ENCODE assay signal across 18 cellular contexts in the genomic region with DNA sequence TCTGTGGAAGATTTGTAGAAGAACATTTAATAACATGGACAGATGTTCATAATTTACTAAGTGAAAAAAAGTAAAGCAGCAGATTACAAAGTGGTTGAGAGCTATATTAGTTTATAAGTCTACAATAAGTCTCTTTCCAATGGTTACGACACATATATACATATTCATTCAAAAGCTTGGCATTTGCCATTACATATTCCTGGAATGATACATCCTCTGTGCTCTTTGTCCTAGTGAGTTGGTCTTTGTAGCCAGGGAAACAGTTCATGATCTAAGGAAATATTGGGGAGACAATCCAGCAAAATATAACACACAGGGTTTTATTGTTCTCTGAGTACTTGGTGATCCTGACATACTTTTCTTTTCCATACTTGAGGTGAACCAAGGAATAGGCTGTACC. TPM values are rescaled to one million over a fixed set of nuclear protein-coding genes. Genes with fewer than 3 reads are reported as not detected.
DNase-seq lines count a peak whose midpoint lies in the region; ATAC-seq and TF ChIP-seq lines count a peak whose summit lies in the region.
"Had no signal": no experiment of that assay in that cellular context is flagged by ENCODE, and none has a peak within 500 bp of the region (broad histone marks: within the 10 kb centered on the region; RNA-seq: fewer than 3 reads in every experiment).

No MANE protein-coding gene starts in this region.

- no peak overlapping the region for H2AFZ ChIP-seq in GM23248

- H3K4me1 ChIP-seq in GM23248 (ENCODE audit: insufficient read depth) (peaks cover 4% of the 10 kb centered on the region), adipocyte (ENCODE audit: control insufficient read depth, insufficient read depth, low read length) (peaks cover 66% of the 10 kb centered on the region)
- H3K4me1 ChIP-seq: BLaER1, SJSA1 had no signal

- peak overlapping the region; percentile 38; the same call in 1 of the 2 replicates for H3K27ac ChIP-seq in GM23248
- no peak overlapping the region for H3K27ac ChIP-seq in RWPE1
- H3K27ac ChIP-seq: BLaER1, SJSA1 had no signal

- WGBS in GM23248 (ENCODE audit: low coverage in 1 of 2, low lambda C conversion rate in 2 of 2, missing lambda C conversion rate in 2 of 2), 2 experiments = 21 to 36% methylated on average over 1 of the region's 1 CpG

- H3K36me3 ChIP-seq in GM23248 (ENCODE audit: low read depth) (no peaks in the 10 kb centered on the region), adipocyte (ENCODE audit: control insufficient read depth, insufficient read depth, low read length, severe bottlenecking) (no peaks in the 10 kb centered on the region)
- H3K36me3 ChIP-seq: BLaER1, SJSA1 had no signal

- no peaks in the 10 kb centered on the region for H3K9me2 ChIP-seq in GM23248 (ENCODE audit: insufficient read depth)

- ATAC-seq in GM21825 (IDR thresholded peaks at IDR 0.05; ENCODE audit: unreplicated experiment) = no peak
- ATAC-seq in left lobe of liver = no peak
- ATAC-seq: HepG2 had no signal

- H3K27me3 ChIP-seq in GM23248 (replicated peaks; ENCODE audit: insufficient read depth) (no peaks in the 10 kb centered on the region), adipocyte (replicated peaks; ENCODE audit: control insufficient read depth, insufficient read depth, low read length) (no peaks in the 10 kb centered on the region)
- H3K27me3 ChIP-seq: BLaER1, SJSA1 had no signal

- POLR2A ChIA-PET in RWPE1 (lab: Yijun Ruan, JAX; ENCODE audit: low non-redundant PET) = no interaction called here

- peaks cover 7% of the 10 kb centered on the region; the same call in 1 of the 2 replicates for H3F3A ChIP-seq in GM23248 (ENCODE audit: insufficient read depth)

- CTCF ChIA-PET in RWPE1 (lab: Yijun Ruan, JAX) = no interaction called here

- H3K4me2 ChIP-seq in GM23248 (ENCODE audit: unreplicated experiment) = peak overlapping the region; percentile 24
- H3K4me2 ChIP-seq: BLaER1 had no signal

- H3K9me3 ChIP-seq in GM23248 (ENCODE audit: low read depth) (no peaks in the 10 kb centered on the region), adipocyte (ENCODE audit: control insufficient read depth, low read length) (no peaks in the 10 kb centered on the region)
- H3K9me3 ChIP-seq: BLaER1, SJSA1 had no signal

- no peak overlapping the region for H3K4me3 ChIP-seq in GM23248
- peak overlapping the region; percentile 60 for H3K4me3 ChIP-seq in adipocyte (ENCODE audit: low read length)
- H3K4me3 ChIP-seq: BLaER1, SJSA1 had no signal

- in situ Hi-C loops in GM23248 (cut with MboI) = no loop called here

- no peaks in the 10 kb centered on the region for H3K79me2 ChIP-seq in GM23248 (ENCODE audit: insufficient read depth)

- H4K20me1 ChIP-seq in GM23248 (ENCODE audit: insufficient read depth) = no peaks in the 10 kb centered on the region
- H4K20me1 ChIP-seq: BLaER1 had no signal

- peak overlapping the region; percentile 18; the same call in 1 of the 2 replicates for H3K9ac ChIP-seq in GM23248
- peak overlapping the region; percentile 90 for H3K9ac ChIP-seq in adipocyte (ENCODE audit: low read length)
- H3K9ac ChIP-seq: BLaER1 had no signal

- no peak for TF ChIP-seq CTCF in RWPE1 (conservative IDR thresholded peaks at IDR 0.05; ENCODE audit: low read depth)

- DNase-seq in GM23248 (peak; percentile 79), adipocyte (ENCODE audit: low read depth) (peak; percentile 54), fibroblast of peridontal ligament (ENCODE audit: extremely low read depth) (peak; percentile 83), stromal cell of bone marrow (ENCODE audit: low read depth) (peak; percentile 40), RWPE1 (ENCODE audit: low spot score) (no peak), left lobe of liver (ENCODE audit: low spot score) (no peak)
- DNase-seq: CD8-positive, alpha-beta memory T cell; DND-41; GF-D8; Kasumi-1; NCI-H187 treated with DMSO at 0.1 percent for 48 hours; NCI-H2171; NCI-H82; RPMI8226 had no signal

RNA-seq across cellular contexts. Expression of gene SOS1, which starts 32.5 kb away (rescaled TPM):
- total RNA-seq in GM23248 (2014; rRNA removed; shearing (Covaris generic)) = 8.6 and 22.0 TPM in 2 replicates
- polyA plus RNA-seq in GM23248 (2016; fragmentation: Nextera tagmentation; extraction: Ambion mirVana) = 3.8 and 5.0 TPM in 2 replicates
- total RNA-seq in left lobe of liver = 14.1 TPM

Comparison
In these comparisons a context has a peak if more than half of its experiments do, and no peak if none do; other contexts are left out.
1. DNase-seq: peak in GM23248 (single experiment), adipocyte (single experiment), fibroblast of peridontal ligament (single experiment) and stromal cell of bone marrow (single experiment); none in RWPE1 (single experiment) and left lobe of liver (single experiment).